Comparison of ENCODE assay signal across 8 cellular contexts in genomic region chr7:33744293-33744692, GRCh38.
A peak's percentile ranks its signal among the peaks of the same experiment; 100 is the strongest.
DNase-seq lines count a peak whose midpoint lies in the region; ATAC-seq and TF ChIP-seq lines count a peak whose summit lies in the region.

No MANE protein-coding gene starts in this region.

- no peak for TF ChIP-seq POLR2A in breast epithelium (IDR thresholded peaks at IDR 0.05)

- H3K4me3 ChIP-seq in breast epithelium = no peak overlapping the region
- no peak overlapping the region for H3K4me3 ChIP-seq in epithelial cell of proximal tubule (ENCODE audit: low read depth, low read length)
- no peak overlapping the region for H3K4me3 ChIP-seq in tibial artery

- no TSS peak for BruUV-seq in MCF 10A (replicated peaks; lab: Mats Ljungman, UMichigan)

- intact Hi-C loops in MCF 10A (cut with micrococcal nuclease) = no loop called here
- intact Hi-C loops in breast epithelium (cut with DNase I; ENCODE audit: low total_unique reads) = no loop called here
- intact Hi-C loops in tibial artery (cut with DNase I; ENCODE audit: low total_unique reads) = no loop called here
- intact Hi-C loops in posterior vena cava (cut with DNase I) = no loop called here

- peaks cover 23% of the 10 kb centered on the region for H3K4me1 Mint-ChIP-seq in MCF 10A (ENCODE audit: insufficient read depth, unreplicated experiment)

- H3K27ac Mint-ChIP-seq in MCF 10A (ENCODE audit: low read depth, unreplicated experiment) = peak overlapping the region; percentile 90

- DNase-seq in MCF 10A (ENCODE audit: unreplicated experiment) (peak; percentile 71), breast epithelium (ENCODE audit: low spot score in 2 of 2) (no peak), NCI-H2171 treated with DMSO at 0.1 percent for 48 hours (lab: John Stamatoyannopoulos, UW) (peak; percentile 17), epithelial cell of proximal tubule (ENCODE audit: low read depth) (no peak), tibial artery (no peak), posterior vena cava (ENCODE audit: low spot score) (no peak), GM19238 (ENCODE audit: insufficient read length, low spot score) (no peak)

- peak; percentile 27 for TF ChIP-seq CTCF in MCF 10A (IDR thresholded peaks at IDR 0.05; ENCODE audit: unreplicated experiment)
- peak in 1 of 3 donors; percentile 18 for TF ChIP-seq CTCF in breast epithelium (IDR thresholded peaks at IDR 0.05)
- peak; percentile 46 for TF ChIP-seq CTCF in epithelial cell of proximal tubule (conservative IDR thresholded peaks at IDR 0.05; ENCODE audit: low read depth, low read length)
- peak; percentile 24 to 37 for TF ChIP-seq CTCF in tibial artery (IDR thresholded peaks at IDR 0.05)

- CTCF ChIA-PET in MCF 10A (lab: Yijun Ruan, JAX) = interaction anchor here (0.6 to 2.2 kb wide), 4 partner anchors 29 to 501 kb away, joined by 3 to 12 read pairs (median 6); no protein-coding TSS in a partner anchor

- H3K36me3 Mint-ChIP-seq in MCF 10A (ENCODE audit: insufficient read depth, unreplicated experiment) = peaks cover 5% of the 10 kb centered on the region

- no peaks in the 10 kb centered on the region for H3K27me3 Mint-ChIP-seq in MCF 10A (ENCODE audit: insufficient read depth, unreplicated experiment)

- H3K9me3 Mint-ChIP-seq in MCF 10A (ENCODE audit: unreplicated experiment) = no peaks in the 10 kb centered on the region

- H3K36me3 ChIP-seq in breast epithelium (no peaks in the 10 kb centered on the region), tibial artery (no peaks in the 10 kb centered on the region)

- H3K9me3 ChIP-seq in breast epithelium (no peaks in the 10 kb centered on the region), tibial artery (no peaks in the 10 kb centered on the region)

- POLR2A ChIA-PET in MCF 10A (lab: Yijun Ruan, JAX) = interaction anchor here (1.4 kb wide), 1 partner anchor 66 kb away, joined by 6 read pairs; no protein-coding TSS in a partner anchor

- H3K4me1 ChIP-seq in breast epithelium (no peaks in the 10 kb centered on the region), tibial artery (no peaks in the 10 kb centered on the region)

- H3K27ac ChIP-seq in breast epithelium (no peak overlapping the region), tibial artery (no peak overlapping the region)

- H3K4me3 Mint-ChIP-seq in MCF 10A (ENCODE audit: unreplicated experiment) = no peak overlapping the region

- ATAC-seq in GM19324 (IDR thresholded peaks at IDR 0.05; ENCODE audit: low FRiP score, unreplicated experiment) = no peak

- no peaks in the 10 kb centered on the region for H3K27me3 ChIP-seq in breast epithelium
- no peaks in the 10 kb centered on the region for H3K27me3 ChIP-seq in tibial artery

Comparison
In these comparisons a context has a peak if more than half of its experiments do, and no peak if none do; other contexts are left out.
1. DNase-seq: peak in MCF 10A (single experiment) and NCI-H2171 treated with DMSO at 0.1 percent for 48 hours (single experiment); none in breast epithelium (0 of 2), epithelial cell of proximal tubule (single experiment), tibial artery (0 of 2), posterior vena cava (single experiment) and GM19238 (single experiment).